19 cellular contexts compared by ENCODE assay signal in genomic region chr18:43751203-43751602, GRCh38.
DNase-seq lines count a peak whose midpoint lies in the region; ATAC-seq, FAIRE-seq and TF ChIP-seq lines count a peak whose summit lies in the region.
"Had no signal": no experiment of that assay in that cellular context is flagged by ENCODE, and none has a peak within 500 bp of the region (broad histone marks: within the 10 kb centered on the region; RNA-seq: fewer than 3 reads in every experiment).

No MANE protein-coding gene starts in this region.

- H3K9me3 Mint-ChIP-seq in naive thymus-derived CD4-positive, alpha-beta T cell, result peaks cover 0 to 29% (median 9%) of the 10 kb centered on the region in 11 donors

- H3K4me3 Mint-ChIP-seq in naive thymus-derived CD4-positive, alpha-beta T cell, result no peak overlapping the region

- no peaks in the 10 kb centered on the region for H3K36me3 Mint-ChIP-seq in naive thymus-derived CD4-positive, alpha-beta T cell

- peak; percentile 54 for DNase-seq in HS-27A (ENCODE audit: low read depth)
- no peak for DNase-seq in RCC 7860 (ENCODE audit: low spot score)
- peak; percentile 66 for DNase-seq in choroid plexus epithelial cell (ENCODE audit: low read depth)
- peak; percentile 29 for DNase-seq in putamen (ENCODE audit: low spot score)
- no peak for DNase-seq in NCI-H2196 (lab: John Stamatoyannopoulos, UW; ENCODE audit: unreplicated experiment)
- DNase-seq in iPS-NIHi11 (ENCODE audit: low spot score), result no peak
- DNase-seq in GM10266 (ENCODE audit: extremely low spot score), result no peak
- no peak for DNase-seq in naive thymus-derived CD4-positive, alpha-beta T cell
- DNase-seq: DMS 273 treated with DMSO at 0.1 percent for 48 hours, NCI-H146, NCI-H2107, NCI-H446 treated with DMSO at 0.1 percent for 48 hours, NCI-H748 treated with DMSO at 0.1 percent for 48 hours, Right ventricle myocardium superior had no signal

- peaks cover 0 to 8% (median 0%) of the 10 kb centered on the region in 3 experiments for H3K9me3 ChIP-seq in naive thymus-derived CD4-positive, alpha-beta T cell (ENCODE audit: control insufficient read depth in 2 of 3, low read length in 3 of 3)
- H3K9me3 ChIP-seq: BLaER1 had no signal

- intact Hi-C loops in naive thymus-derived CD4-positive, alpha-beta T cell (cut with micrococcal nuclease), result no loop called here

- ATAC-seq in naive thymus-derived CD4-positive, alpha-beta T cell, result no peak
- ATAC-seq: GM12878, HCT116 had no signal

- POLR2A ChIA-PET in naive thymus-derived CD4-positive, alpha-beta T cell (lab: Charles Lee), result no interaction called here

- H3K4me3 ChIP-seq in choroid plexus epithelial cell (ENCODE audit: low read depth, low read length), result no peak overlapping the region
- H3K4me3 ChIP-seq in naive thymus-derived CD4-positive, alpha-beta T cell (ENCODE audit: low read length), result no peak overlapping the region
- H3K4me3 ChIP-seq: BLaER1, GM12878 had no signal

- peak; percentile 40 for FAIRE-seq in RCC 7860 (lab: Jason Lieb, UNC)
- FAIRE-seq: GM12878, GM18507, HTR-8/SVneo had no signal

- H3K4me1 ChIP-seq in naive thymus-derived CD4-positive, alpha-beta T cell (ENCODE audit: control insufficient read depth in 2 of 2, insufficient read depth in 2 of 2, low read length in 2 of 2), result no peaks in the 10 kb centered on the region
- H3K4me1 ChIP-seq: BLaER1 had no signal

- CTCF ChIA-PET in naive thymus-derived CD4-positive, alpha-beta T cell (lab: Charles Lee), result no interaction called here

- H3K36me3 ChIP-seq in naive thymus-derived CD4-positive, alpha-beta T cell (ENCODE audit: control insufficient read depth in 2 of 3, insufficient read depth in 3 of 3, low read length in 3 of 3), result no peaks in the 10 kb centered on the region
- H3K36me3 ChIP-seq: BLaER1 had no signal

- TF ChIP-seq CTCF in choroid plexus epithelial cell (conservative IDR thresholded peaks at IDR 0.05; ENCODE audit: low read depth, low read length) (no peak), GM10266 (IDR thresholded peaks at IDR 0.05; ENCODE audit: control insufficient read depth, insufficient read depth, low read depth, missing control alignments) (no peak)

- H3K27me3 Mint-ChIP-seq in naive thymus-derived CD4-positive, alpha-beta T cell, result no peaks in the 10 kb centered on the region

- H3K27ac ChIP-seq in naive thymus-derived CD4-positive, alpha-beta T cell (ENCODE audit: low read depth, low read length), result no peak overlapping the region
- H3K27ac ChIP-seq: BLaER1 had no signal

- no peaks in the 10 kb centered on the region for H3K4me1 Mint-ChIP-seq in naive thymus-derived CD4-positive, alpha-beta T cell

- no peaks in the 10 kb centered on the region for H3K27me3 ChIP-seq in naive thymus-derived CD4-positive, alpha-beta T cell (ENCODE audit: control insufficient read depth in 2 of 2, insufficient read depth in 2 of 2, low read length in 2 of 2)
- H3K27me3 ChIP-seq: BLaER1 had no signal

- no peak overlapping the region for H3K27ac Mint-ChIP-seq in naive thymus-derived CD4-positive, alpha-beta T cell

Comparison
In these comparisons a context has a peak if more than half of its experiments do, and no peak if none do; other contexts are left out.
1. DNase-seq: peak in HS-27A (single experiment), choroid plexus epithelial cell (single experiment) and putamen (single experiment); none in RCC 7860 (single experiment), NCI-H2196 (single experiment), iPS-NIHi11 (single experiment), GM10266 (single experiment) and naive thymus-derived CD4-positive, alpha-beta T cell (0 of 9).